In genomic region chr13:113913408-113913807, GRCh38 we compare ENCODE assay signal across 8 cellular contexts. TPM values are rescaled to one million over a fixed set of nuclear protein-coding genes. Genes with fewer than 3 reads are reported as not detected.
DNase-seq lines count a peak whose midpoint lies in the region; ATAC-seq and TF ChIP-seq lines count a peak whose summit lies in the region.
"Not testable (repeated sequence)": the region's sequence is repeated elsewhere in the genome, so short reads cannot be mapped to it uniquely, and the experiment has no call there.

No MANE protein-coding gene starts in this region.

- H3K27ac ChIP-seq in BLaER1: not testable (repeated sequence)

- H3K4me1 Mint-ChIP-seq in activated T-helper 17 cell treated with anti-CD3 and anti-CD28 coated beads, Interleukin-2, amount 50 U/mL, for 72 hours: peaks cover 13% of the 10 kb centered on the region

- peak; percentile 65 for ATAC-seq in activated T-helper 17 cell treated with anti-CD3 and anti-CD28 coated beads, Interleukin-2, amount 50 U/mL, for 72 hours (replicated peaks)

- H3K27ac Mint-ChIP-seq in activated T-helper 17 cell treated with anti-CD3 and anti-CD28 coated beads, Interleukin-2, amount 50 U/mL, for 72 hours: not testable (repeated sequence)

- DNase-seq in HPDE6-E6E7 (ENCODE audit: extremely low spot score): peak; percentile 38
- DNase-seq in RPMI7951 (ENCODE audit: low read depth): peak; percentile 57
- DNase-seq in activated CD4-positive, alpha-beta T cell treated with anti-CD3 and anti-CD28 coated beads for 48 hours: peak; percentile 30
- DNase-seq in epithelial cell of esophagus (ENCODE audit: low read depth): peak; percentile 74
- DNase-seq in kidney tubule cell (ENCODE audit: low spot score): peak; percentile 20
- peak; percentile 11 to 16 for DNase-seq in stimulated activated CD4-positive, alpha-beta T cell treated with anti-CD3 and anti-CD28 coated beads, Interleukin-15, amount 100 ng/mL, for 48 hours (ENCODE audit: low read depth in 2 of 2)

- not testable (repeated sequence) for H3K36me3 Mint-ChIP-seq in activated T-helper 17 cell treated with anti-CD3 and anti-CD28 coated beads, Interleukin-2, amount 50 U/mL, for 72 hours (ENCODE audit: low read depth)

- not testable (repeated sequence) for H4K20me1 ChIP-seq in BLaER1

- peaks cover 10% of the 10 kb centered on the region for H3K9me3 Mint-ChIP-seq in activated T-helper 17 cell treated with anti-CD3 and anti-CD28 coated beads, Interleukin-2, amount 50 U/mL, for 72 hours

- peaks cover 56% of the 10 kb centered on the region for H3K4me1 ChIP-seq in BLaER1

- H3K27me3 Mint-ChIP-seq in activated T-helper 17 cell treated with anti-CD3 and anti-CD28 coated beads, Interleukin-2, amount 50 U/mL, for 72 hours: peaks cover 28% of the 10 kb centered on the region

- H3K9ac ChIP-seq in BLaER1: not testable (repeated sequence)

- not testable (repeated sequence) for H3K4me3 ChIP-seq in BLaER1; epithelial cell of esophagus (ENCODE audit: low read length)

- peak overlapping the region; percentile 52 for H3K4me2 ChIP-seq in BLaER1

- H3K9me3 ChIP-seq in BLaER1: peaks cover 24% of the 10 kb centered on the region

- TF ChIP-seq CTCF in epithelial cell of esophagus (IDR thresholded peaks at IDR 0.05; ENCODE audit: insufficient read depth, low read depth, low read length, missing control alignments): not testable (repeated sequence)

- H3K4me3 Mint-ChIP-seq in activated T-helper 17 cell treated with anti-CD3 and anti-CD28 coated beads, Interleukin-2, amount 50 U/mL, for 72 hours: not testable (repeated sequence)

- H3K36me3 ChIP-seq in BLaER1: not testable (repeated sequence)

- not testable (repeated sequence) for H3K27me3 ChIP-seq in BLaER1

RNA-seq across cellular contexts. Expression of gene GAS6, which starts 49.5 kb away (rescaled TPM):
- 91.2 and 119 TPM in 2 replicates for total RNA-seq in RPMI7951 (2014; rRNA removed; shearing (Covaris generic))
- under 1 TPM; 0.56 to 0.58 TPM for total RNA-seq in activated T-helper 17 cell treated with anti-CD3 and anti-CD28 coated beads, Interleukin-2, amount 50 U/mL, for 72 hours

Comparison
In these comparisons a context has a peak if more than half of its experiments do, and no peak if none do; other contexts are left out.
1. DNase-seq: peak in every context shown above with its lines; median percentile 74 in epithelial cell of esophagus; 57 in RPMI7951; 38 in HPDE6-E6E7; 30 in activated CD4-positive, alpha-beta T cell treated with anti-CD3 and anti-CD28 coated beads for 48 hours; 20 in kidney tubule cell; 14 in stimulated activated CD4-positive, alpha-beta T cell treated with anti-CD3 and anti-CD28 coated beads, Interleukin-15, amount 100 ng/mL, for 48 hours.
2. RNA of gene GAS6, which starts 49.5 kb away (total RNA-seq): 91.2 to 119 TPM in RPMI7951; 0.56 to 0.58 TPM in activated T-helper 17 cell treated with anti-CD3 and anti-CD28 coated beads, Interleukin-2, amount 50 U/mL, for 72 hours; every median in the first group is over 10 times any median in the second.